8 cellular contexts compared by ENCODE assay signal in genomic region chr10:79137826-79138225, GRCh38.
A peak's percentile ranks its signal among the peaks of the same experiment; 100 is the strongest.
DNase-seq lines count a peak whose midpoint lies in the region; ATAC-seq, FAIRE-seq and TF ChIP-seq lines count a peak whose summit lies in the region.

No MANE protein-coding gene starts in this region.

- H3K27ac ChIP-seq in BLaER1 treated with 17β-estradiol and CSF1 and Interleukin-3, amounts not matched to agents 10 nM and 100 nM = peak overlapping the region; percentile 66 to 98 (median 93)
- H3K27ac ChIP-seq in kidney (ENCODE audit: low read depth in 2 of 2, low read length in 2 of 2) = peak overlapping the region; percentile 29 to 74

- H3K27me3 ChIP-seq in BLaER1 treated with 17β-estradiol and CSF1 and Interleukin-3, amounts not matched to agents 10 nM and 100 nM = no peaks in the 10 kb centered on the region

- H3K9ac ChIP-seq in BLaER1 treated with 17β-estradiol and CSF1 and Interleukin-3, amounts not matched to agents 10 nM and 100 nM = peak overlapping the region; percentile 74 to 85 (median 81)
- peak overlapping the region in 1 of 2 donors; percentile 77 for H3K9ac ChIP-seq in kidney (ENCODE audit: low read length in 2 of 2)

- peak overlapping the region; percentile 88 to 99 (median 97) for H3K4me2 ChIP-seq in BLaER1 treated with 17β-estradiol and CSF1 and Interleukin-3, amounts not matched to agents 10 nM and 100 nM

- peaks cover 11 to 17% of the 10 kb centered on the region in 2 donors for H3K36me3 Mint-ChIP-seq in stimulated activated naive B cell treated with anti-CD40 and anti-IgM and Interleukin-4, amounts not matched to agents 10 μg/mL and 1 μg/mL and 100 μg/mL, for 72 hours

- H4K20me1 ChIP-seq in BLaER1 treated with 17β-estradiol and CSF1 and Interleukin-3, amounts not matched to agents 10 nM and 100 nM = peaks cover 0 to 54% (median 4%) of the 10 kb centered on the region in 11 experiments; a peak in 10 of 22 replicates

- H3K4me3 Mint-ChIP-seq in stimulated activated naive B cell treated with anti-CD40 and anti-IgM and Interleukin-4, amounts not matched to agents 10 μg/mL and 1 μg/mL and 100 μg/mL, for 72 hours = peak overlapping the region; percentile 19 to 65

- peak overlapping the region; percentile 3 to 66 (median 50); a peak in 19 of 20 replicates for H3K4me3 ChIP-seq in BLaER1 treated with 17β-estradiol and CSF1 and Interleukin-3, amounts not matched to agents 10 nM and 100 nM
- H3K4me3 ChIP-seq in kidney (ENCODE audit: low read length in 2 of 2) = no peak overlapping the region

- peak; percentile 69 for ATAC-seq in GM21360 (IDR thresholded peaks at IDR 0.05; ENCODE audit: unreplicated experiment)
- peak; percentile 76 to 77 for ATAC-seq in stimulated activated naive B cell treated with anti-CD40 and anti-IgM and Interleukin-4, amounts not matched to agents 10 μg/mL and 1 μg/mL and 100 μg/mL, for 72 hours (replicated peaks)

- peak overlapping the region; percentile 83 for H3K27ac Mint-ChIP-seq in stimulated activated naive B cell treated with anti-CD40 and anti-IgM and Interleukin-4, amounts not matched to agents 10 μg/mL and 1 μg/mL and 100 μg/mL, for 72 hours

- H3K4me1 Mint-ChIP-seq in stimulated activated naive B cell treated with anti-CD40 and anti-IgM and Interleukin-4, amounts not matched to agents 10 μg/mL and 1 μg/mL and 100 μg/mL, for 72 hours = peaks cover 42 to 53% of the 10 kb centered on the region in 2 donors

- no peak for FAIRE-seq in kidney (lab: Jason Lieb, UNC)
- FAIRE-seq in RCC 7860 (lab: Jason Lieb, UNC) = no peak

- TF ChIP-seq CTCF in kidney (IDR thresholded peaks at IDR 0.05; ENCODE audit: borderline replicate concordance, extremely low read depth, insufficient read depth) = no peak

- DNase-seq in HT1080 (ENCODE audit: low read depth) (peak; percentile 57), activated T-cell treated with anti-CD3 and anti-CD28 coated beads for 4 hours (peak; percentile 3), kidney (no peak), RCC 7860 (ENCODE audit: low spot score) (no peak), HuH-7.5 (ENCODE audit: low spot score) (no peak)
- peak; percentile 24 for DNase-seq in stimulated activated naive B cell treated with anti-CD40 and anti-IgM and Interleukin-4, amounts not matched to agents 10 μg/mL and 1 μg/mL and 100 μg/mL, for 72 hours

- H3K4me1 ChIP-seq in BLaER1 treated with 17β-estradiol and CSF1 and Interleukin-3, amounts not matched to agents 10 nM and 100 nM = peaks cover 99 to 100% (median 100%) of the 10 kb centered on the region in 10 experiments
- H3K4me1 ChIP-seq in kidney (ENCODE audit: control insufficient read depth in 1 of 2, insufficient read depth in 1 of 2, low read depth in 1 of 2, low read length in 2 of 2) = peaks cover 39 to 43% of the 10 kb centered on the region in 2 donors

- intact Hi-C loops in kidney (cut with DNase I) = no loop called here

- no peaks in the 10 kb centered on the region for H3K9me3 Mint-ChIP-seq in stimulated activated naive B cell treated with anti-CD40 and anti-IgM and Interleukin-4, amounts not matched to agents 10 μg/mL and 1 μg/mL and 100 μg/mL, for 72 hours

- peaks cover 14 to 31% of the 10 kb centered on the region in 2 donors for H3K27me3 Mint-ChIP-seq in stimulated activated naive B cell treated with anti-CD40 and anti-IgM and Interleukin-4, amounts not matched to agents 10 μg/mL and 1 μg/mL and 100 μg/mL, for 72 hours

- H3K9me3 ChIP-seq in BLaER1 treated with 17β-estradiol and CSF1 and Interleukin-3, amounts not matched to agents 10 nM and 100 nM (replicated peaks in 1 of 11) = no peaks in the 10 kb centered on the region
- H3K9me3 ChIP-seq in kidney (ENCODE audit: control insufficient read depth in 1 of 2, low read length in 2 of 2) = no peaks in the 10 kb centered on the region

- peaks cover 12 to 50% (median 31%) of the 10 kb centered on the region in 11 experiments; a peak in 20 of 22 replicates for H3K36me3 ChIP-seq in BLaER1 treated with 17β-estradiol and CSF1 and Interleukin-3, amounts not matched to agents 10 nM and 100 nM
- H3K36me3 ChIP-seq in kidney (ENCODE audit: control insufficient read depth in 1 of 2, insufficient read depth in 2 of 2, low read length in 2 of 2) = peaks cover 10 to 18% of the 10 kb centered on the region in 2 donors

Comparison
In these comparisons a context has a peak if more than half of its experiments do, and no peak if none do; other contexts are left out.
1. H3K4me3 ChIP-seq: peak in BLaER1 treated with 17β-estradiol and CSF1 and Interleukin-3, amounts not matched to agents 10 nM and 100 nM (10 of 10); none in kidney (0 of 2).
2. DNase-seq: peak in HT1080 (single experiment), activated T-cell treated with anti-CD3 and anti-CD28 coated beads for 4 hours (single experiment) and stimulated activated naive B cell treated with anti-CD40 and anti-IgM and Interleukin-4, amounts not matched to agents 10 μg/mL and 1 μg/mL and 100 μg/mL, for 72 hours (single experiment); none in kidney (single experiment), RCC 7860 (single experiment) and HuH-7.5 (single experiment).